In genomic region chr12:131203666-131204415, GRCh38 we compare ENCODE assay signal across 12 cellular contexts.
"Had no signal": no experiment of that assay in that cellular context is flagged by ENCODE, and none has a peak within 500 bp of the region (broad histone marks: within the 10 kb centered on the region; RNA-seq: fewer than 3 reads in every experiment).

No MANE protein-coding gene starts in this region.

- H3K4me1 ChIP-seq: ascending aorta, pancreas, stomach, uterus had no signal

- H3K9me3 Mint-ChIP-seq: activated B cell treated with CpG ODN at 0.5 μM for 24 hours; activated CD4-positive, alpha-beta T cell treated with anti-CD3 and anti-CD28 coated beads, Interleukin-2, amount 10 ng/mL, durations not matched to agents 24 days and 14 days; T-helper 1 cell treated with Interleukin-12 subunit alpha and Interleukin-12 subunit beta and Interleukin-4 antibody, amounts not matched to agents 30 μg/mL and 1 μg/mL, for 36 hours had no signal

- H3K27me3 ChIP-seq: ascending aorta, pancreas, uterus had no signal

- H3K27ac ChIP-seq: ascending aorta, pancreas, skin epidermis, stomach, thoracic aorta, uterus had no signal

- H3K4me1 Mint-ChIP-seq: activated B cell treated with CpG ODN at 0.5 μM for 24 hours; activated CD4-positive, alpha-beta T cell treated with anti-CD3 and anti-CD28 coated beads, Interleukin-2, amount 10 ng/mL, durations not matched to agents 24 days and 14 days had no signal

- H3K4me3 Mint-ChIP-seq: activated B cell treated with CpG ODN at 0.5 μM for 24 hours; activated CD4-positive, alpha-beta T cell treated with anti-CD3 and anti-CD28 coated beads, Interleukin-2, amount 10 ng/mL, durations not matched to agents 24 days and 14 days; T-helper 1 cell treated with Interleukin-12 subunit alpha and Interleukin-12 subunit beta and Interleukin-4 antibody, amounts not matched to agents 30 μg/mL and 1 μg/mL, for 36 hours had no signal

- H3K9me3 ChIP-seq: ascending aorta, pancreas, stomach, thoracic aorta, uterus had no signal

- DNase-seq: activated B cell treated with CpG ODN at 0.5 μM for 24 hours; activated CD4-positive, alpha-beta T cell treated with anti-CD3 and anti-CD28 coated beads, Interleukin-2, amount 10 ng/mL, durations not matched to agents 24 days and 14 days; activated gamma-delta T cell treated with Interleukin-2 at 50 U/mL for 16 hours; activated T-cell treated with anti-CD3 and anti-CD28 coated beads, Interleukin-2, amount 50 U/mL, for 1 hour; effector CD8-positive, alpha-beta T cell; stomach; uterus had no signal

- H3K27me3 Mint-ChIP-seq: activated B cell treated with CpG ODN at 0.5 μM for 24 hours; activated CD4-positive, alpha-beta T cell treated with anti-CD3 and anti-CD28 coated beads, Interleukin-2, amount 10 ng/mL, durations not matched to agents 24 days and 14 days had no signal

- H3K4me3 ChIP-seq: ascending aorta, pancreas, skin epidermis, stomach, thoracic aorta, uterus had no signal

- H3K36me3 ChIP-seq: ascending aorta, pancreas, stomach, thoracic aorta, uterus had no signal

- H3K27ac Mint-ChIP-seq: activated B cell treated with CpG ODN at 0.5 μM for 24 hours; activated CD4-positive, alpha-beta T cell treated with anti-CD3 and anti-CD28 coated beads, Interleukin-2, amount 10 ng/mL, durations not matched to agents 24 days and 14 days; T-helper 1 cell treated with Interleukin-12 subunit alpha and Interleukin-12 subunit beta and Interleukin-4 antibody, amounts not matched to agents 30 μg/mL and 1 μg/mL, for 36 hours had no signal

- ATAC-seq: pancreas had no signal
